24 cellular contexts compared by ENCODE assay signal in the genomic region with DNA sequence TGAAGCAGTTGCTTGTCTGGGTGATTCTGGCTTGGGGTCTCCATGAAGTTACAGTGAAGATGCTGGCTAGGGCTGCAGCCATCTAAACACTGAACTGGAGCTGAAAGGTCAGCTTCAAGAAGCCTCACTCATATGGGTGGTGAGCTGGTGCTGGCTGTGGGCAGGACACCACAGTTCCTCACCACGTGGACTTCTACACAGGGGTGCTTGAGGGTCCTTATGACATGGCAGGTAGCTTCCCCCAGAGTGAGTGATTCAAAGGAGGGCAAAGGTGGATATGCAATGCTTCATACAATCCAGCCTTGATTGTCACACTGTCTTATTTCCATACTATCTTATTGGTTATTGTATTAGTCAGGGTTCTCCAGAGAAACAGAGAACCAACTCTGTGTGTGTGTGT.
"Had no signal": no experiment of that assay in that cellular context is flagged by ENCODE, and none has a peak within 500 bp of the region (broad histone marks: within the 10 kb centered on the region; RNA-seq: fewer than 3 reads in every experiment).

No MANE protein-coding gene starts in this region.

- H3K36me3 ChIP-seq: Peyer's patch, SJCRH30, WERI-Rb-1 had no signal

- H3K4me3 Mint-ChIP-seq: activated CD8-positive, alpha-beta T cell treated with anti-CD3 and anti-CD28 coated beads, Interleukin-2, amount 10 ng/mL, durations not matched to agents 7 days and 5 days; activated naive CD4-positive, alpha-beta T cell treated with anti-CD3 and anti-CD28 coated beads, Interleukin-2, amount 10 ng/mL, durations not matched to agents 7 days and 5 days; activated naive CD8-positive, alpha-beta T cell treated with anti-CD3 and anti-CD28 coated beads, Interleukin-2, amount 10 ng/mL, durations not matched to agents 7 days and 5 days; activated T-cell treated with anti-CD3 and anti-CD28 coated beads, Interleukin-2, amount 50 U/mL, for 4 hours had no signal

- H3K9me3 Mint-ChIP-seq: activated naive CD4-positive, alpha-beta T cell treated with anti-CD3 and anti-CD28 coated beads, Interleukin-2, amount 10 ng/mL, durations not matched to agents 7 days and 5 days; activated naive CD8-positive, alpha-beta T cell treated with anti-CD3 and anti-CD28 coated beads, Interleukin-2, amount 10 ng/mL, durations not matched to agents 7 days and 5 days; activated T-cell treated with anti-CD3 and anti-CD28 coated beads, Interleukin-2, amount 50 U/mL, for 4 hours; activated T-helper 2 cell treated with anti-CD3 and anti-CD28 coated beads, Interferon-gamma antibody, Interleukin-2, Interleukin-4, amounts not matched to agents 10 μg/mL and 5 μg/mL and 100 μg/mL, durations not matched to agents 14 hours and 24 hours and 36 hours had no signal

- DNase-seq: activated CD4-positive, alpha-beta T cell treated with anti-CD3 and anti-CD28 coated beads for 4 hours; activated CD8-positive, alpha-beta T cell treated with anti-CD3 and anti-CD28 coated beads, Interleukin-2, amount 10 ng/mL, durations not matched to agents 7 days and 5 days; activated gamma-delta T cell treated with Interleukin-2 at 50 U/mL for 16 hours; activated naive CD4-positive, alpha-beta T cell treated with anti-CD3 and anti-CD28 coated beads, Interleukin-2, amount 10 ng/mL, durations not matched to agents 7 days and 5 days; activated naive CD8-positive, alpha-beta T cell treated with anti-CD3 and anti-CD28 coated beads, Interleukin-2, amount 10 ng/mL, durations not matched to agents 7 days and 5 days; activated T-cell treated with anti-CD3 and anti-CD28 coated beads, Interleukin-2, amount 50 U/mL, for 4 hours; aorta; body of pancreas; central memory CD4-positive, alpha-beta T cell; NCI-H1092; NCI-H1417; NCI-H2029 treated with DMSO at 0.1 percent for 48 hours; NCI-H345; NCI-H69; Peyer's patch; Right ventricle myocardium superior; SJCRH30; SK-N-SH; T-helper 1 cell; WERI-Rb-1 had no signal

- H3K27ac Mint-ChIP-seq: activated CD8-positive, alpha-beta T cell treated with anti-CD3 and anti-CD28 coated beads, Interleukin-2, amount 10 ng/mL, durations not matched to agents 7 days and 5 days; activated naive CD4-positive, alpha-beta T cell treated with anti-CD3 and anti-CD28 coated beads, Interleukin-2, amount 10 ng/mL, durations not matched to agents 7 days and 5 days; activated naive CD8-positive, alpha-beta T cell treated with anti-CD3 and anti-CD28 coated beads, Interleukin-2, amount 10 ng/mL, durations not matched to agents 7 days and 5 days; activated T-helper 2 cell treated with anti-CD3 and anti-CD28 coated beads, Interferon-gamma antibody, Interleukin-2, Interleukin-4, amounts not matched to agents 10 μg/mL and 5 μg/mL and 100 μg/mL, durations not matched to agents 14 hours and 24 hours and 36 hours had no signal

- FAIRE-seq: bronchial epithelial cell had no signal

- H3K9me3 ChIP-seq: body of pancreas, Peyer's patch, SJCRH30, SK-N-SH had no signal

- H3K4me1 Mint-ChIP-seq: activated naive CD4-positive, alpha-beta T cell treated with anti-CD3 and anti-CD28 coated beads, Interleukin-2, amount 10 ng/mL, durations not matched to agents 7 days and 5 days had no signal

- H3K27ac ChIP-seq: KMS-11, RWPE1, SJCRH30, WERI-Rb-1 had no signal

- ATAC-seq: activated CD8-positive, alpha-beta T cell treated with anti-CD3 and anti-CD28 coated beads, Interleukin-2, amount 10 ng/mL, durations not matched to agents 7 days and 5 days; activated T-cell treated with anti-CD3 and anti-CD28 coated beads, Interleukin-2, amount 50 U/mL, for 4 hours; body of pancreas had no signal

- H3K36me3 Mint-ChIP-seq: activated naive CD4-positive, alpha-beta T cell treated with anti-CD3 and anti-CD28 coated beads, Interleukin-2, amount 10 ng/mL, durations not matched to agents 7 days and 5 days; activated naive CD8-positive, alpha-beta T cell treated with anti-CD3 and anti-CD28 coated beads, Interleukin-2, amount 10 ng/mL, durations not matched to agents 7 days and 5 days had no signal

- H3K4me1 ChIP-seq: SJCRH30 had no signal

- H3K27me3 ChIP-seq: body of pancreas, Peyer's patch, SJCRH30 had no signal

- H3K4me3 ChIP-seq: body of pancreas, Peyer's patch, SJCRH30 had no signal
